ENCODE assay signal across 17 cellular contexts in genomic region chr3:149506540-149506939, GRCh38. TPM values are rescaled to one million over a fixed set of nuclear protein-coding genes. Genes with fewer than 3 reads are reported as not detected.
A peak's percentile ranks its signal among the peaks of the same experiment; 100 is the strongest.
DNase-seq lines count a peak whose midpoint lies in the region; TF ChIP-seq lines count a peak whose summit lies in the region.
"Had no signal": no experiment of that assay in that cellular context is flagged by ENCODE, and none has a peak within 500 bp of the region (broad histone marks: within the 10 kb centered on the region; RNA-seq: fewer than 3 reads in every experiment).

No MANE protein-coding gene starts in this region.

- H3K36me3 ChIP-seq in endodermal cell (ENCODE audit: control insufficient read depth, insufficient read depth, low read length), result no peaks in the 10 kb centered on the region
- H3K36me3 ChIP-seq: upper lobe of left lung had no signal

- TF ChIP-seq CTCF in fibroblast of mammary gland (conservative IDR thresholded peaks at IDR 0.05; ENCODE audit: control insufficient read depth, insufficient read depth, low read depth, low read length) (no peak), endodermal cell (conservative IDR thresholded peaks at IDR 0.05) (no peak)

- H3K4me1 ChIP-seq in endodermal cell (ENCODE audit: control insufficient read depth, insufficient read depth, low read length), result no peaks in the 10 kb centered on the region

- H3K27me3 ChIP-seq in endodermal cell (ENCODE audit: control insufficient read depth, insufficient read depth, low read length, poor library complexity, severe bottlenecking), result no peaks in the 10 kb centered on the region
- H3K27me3 ChIP-seq: upper lobe of left lung had no signal

- H3K27ac Mint-ChIP-seq in endodermal cell, result no peak overlapping the region
- H3K27ac Mint-ChIP-seq: activated naive CD4-positive, alpha-beta T cell treated with anti-CD3 and anti-CD28 coated beads, Interleukin-2, amount 50 U/mL, for 72 hours; stimulated activated memory B cell treated with anti-CD40 and anti-IgM and Interleukin-4, amounts not matched to agents 10 μg/mL and 1 μg/mL and 100 μg/mL, for 72 hours had no signal

- no peak overlapping the region for H3K4me3 Mint-ChIP-seq in endodermal cell
- H3K4me3 Mint-ChIP-seq: stimulated activated memory B cell treated with anti-CD40 and anti-IgM and Interleukin-4, amounts not matched to agents 10 μg/mL and 1 μg/mL and 100 μg/mL, for 72 hours had no signal

- H3K4me3 ChIP-seq in fibroblast of mammary gland (ENCODE audit: control insufficient read depth, low read depth, low read length) (no peak overlapping the region), endodermal cell (ENCODE audit: low read length) (no peak overlapping the region)
- H3K4me3 ChIP-seq: smooth muscle cell had no signal

- H3K9ac ChIP-seq in endodermal cell (ENCODE audit: extremely low read depth, low read length, poor library complexity, severe bottlenecking), result no peak overlapping the region

- H3K9me3 Mint-ChIP-seq in endodermal cell, result no peaks in the 10 kb centered on the region
- H3K9me3 Mint-ChIP-seq: activated naive CD4-positive, alpha-beta T cell treated with anti-CD3 and anti-CD28 coated beads, Interleukin-2, amount 50 U/mL, for 72 hours; stimulated activated memory B cell treated with anti-CD40 and anti-IgM and Interleukin-4, amounts not matched to agents 10 μg/mL and 1 μg/mL and 100 μg/mL, for 72 hours had no signal

- H3K9me3 ChIP-seq in endodermal cell (ENCODE audit: control insufficient read depth, low read length), result no peaks in the 10 kb centered on the region
- H3K9me3 ChIP-seq: upper lobe of left lung had no signal

- no peak overlapping the region for H3K27ac ChIP-seq in endodermal cell (ENCODE audit: low read depth, low read length)
- H3K27ac ChIP-seq: 22Rv1 had no signal

- DNase-seq in NCI-H82 (lab: John Stamatoyannopoulos, UW) (peak; percentile 33), NCI-H82 treated with DMSO at 0.1 percent for 48 hours (lab: John Stamatoyannopoulos, UW; ENCODE audit: unreplicated experiment) (no peak), RPMI7951 (ENCODE audit: low read depth) (peak; percentile 62), fibroblast of mammary gland (ENCODE audit: low read depth) (peak; percentile 60), stromal cell of bone marrow (ENCODE audit: low read depth) (peak; percentile 36), NCI-H1417 treated with DMSO at 0.1 percent for 48 hours (lab: John Stamatoyannopoulos, UW) (no peak), endodermal cell (no peak), islet precursor cell (no peak)
- DNase-seq: GDM1, mesendoderm, NCI-H1092 treated with DMSO at 0.1 percent for 48 hours, SHP77, upper lobe of left lung had no signal

- H3K36me3 Mint-ChIP-seq in endodermal cell (ENCODE audit: low read depth), result no peaks in the 10 kb centered on the region
- H3K36me3 Mint-ChIP-seq: activated naive CD4-positive, alpha-beta T cell treated with anti-CD3 and anti-CD28 coated beads, Interleukin-2, amount 50 U/mL, for 72 hours; stimulated activated memory B cell treated with anti-CD40 and anti-IgM and Interleukin-4, amounts not matched to agents 10 μg/mL and 1 μg/mL and 100 μg/mL, for 72 hours had no signal

- H3K27me3 Mint-ChIP-seq in endodermal cell (ENCODE audit: insufficient read depth), result peaks cover 2% of the 10 kb centered on the region

- peaks cover 23% of the 10 kb centered on the region for H3K4me1 Mint-ChIP-seq in endodermal cell

- 100% methylated on average over 1 of the region's 1 CpG; no CpG with 5 or more reads in 1 of the 2 experiments for WGBS in endodermal cell (ENCODE audit: insufficient coverage in 1 of 2, insufficient read length in 1 of 2), 2 experiments

RNA-seq across cellular contexts. Expression of gene TM4SF4, which starts 32.0 kb away (rescaled TPM):
- not detected in 2 replicates for total RNA-seq in RPMI7951 (2014; rRNA removed; shearing (Covaris generic))
- total RNA-seq in endodermal cell, result not detected
- polyA plus RNA-seq in endodermal cell (2013, experiment 1 of 2), result not detected
- not detected for polyA plus RNA-seq in endodermal cell (2013, experiment 2 of 2)
- total RNA-seq: activated naive CD4-positive, alpha-beta T cell treated with anti-CD3 and anti-CD28 coated beads, Interleukin-2, amount 50 U/mL, for 72 hours; smooth muscle cell had no signal

Comparison
In these comparisons a context has a peak if more than half of its experiments do, and no peak if none do; other contexts are left out.
1. DNase-seq: peak in NCI-H82 (single experiment), RPMI7951 (single experiment), fibroblast of mammary gland (single experiment) and stromal cell of bone marrow (single experiment); none in NCI-H82 treated with DMSO at 0.1 percent for 48 hours (single experiment), NCI-H1417 treated with DMSO at 0.1 percent for 48 hours (single experiment), endodermal cell (single experiment) and islet precursor cell (single experiment).